In the genomic region with DNA sequence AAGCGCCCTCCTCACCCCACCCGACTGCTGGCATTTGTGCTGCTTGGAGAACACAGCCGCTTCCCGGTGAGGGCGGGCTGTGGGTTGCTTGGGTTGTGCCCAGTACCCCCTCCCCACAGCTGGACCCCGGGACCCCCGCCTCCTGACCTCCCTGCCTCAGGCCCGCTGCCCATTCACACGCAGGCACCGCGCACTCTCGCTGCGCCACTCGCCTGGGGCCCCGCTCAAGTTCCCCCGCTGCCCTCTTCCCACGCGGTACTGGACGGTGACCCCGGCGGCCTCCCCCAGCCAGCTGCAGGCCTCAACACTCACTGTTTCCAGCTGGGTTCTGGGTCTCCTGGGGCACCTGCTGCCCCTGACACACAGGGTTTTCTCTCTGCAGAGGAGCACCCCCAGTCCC, we compare ENCODE assay signal across 33 cellular contexts. TPM values are rescaled to one million over a fixed set of nuclear protein-coding genes. Genes with fewer than 3 reads are reported as not detected.
"Had no signal": no experiment of that assay in that cellular context is flagged by ENCODE, and none has a peak within 500 bp of the region (broad histone marks: within the 10 kb centered on the region; RNA-seq: fewer than 3 reads in every experiment).

No MANE protein-coding gene starts in this region.

- H3K9ac ChIP-seq: parathyroid adenoma had no signal

- H3K4me3 ChIP-seq: heart left ventricle, left lung, lower lobe of right lung, psoas muscle, skin epidermis, suprapubic skin, thoracic aorta, tibial artery, upper lobe of right lung had no signal

- H3K4me1 Mint-ChIP-seq: neural crest cell had no signal

- H3K9me3 ChIP-seq: heart left ventricle, left lung, lower lobe of right lung, neutrophil, psoas muscle, suprapubic skin, thoracic aorta, tibial artery, upper lobe of right lung had no signal

- H3K79me2 ChIP-seq: parathyroid adenoma had no signal

- H3K27ac Mint-ChIP-seq: immature natural killer cell; naive thymus-derived CD8-positive, alpha-beta T cell; nephron; stimulated activated memory B cell treated with anti-CD40 and anti-IgM and Interleukin-4, amounts not matched to agents 10 μg/mL and 1 μg/mL and 100 μg/mL, for 72 hours had no signal

- H3K27me3 ChIP-seq: heart left ventricle, left lung, neutrophil, suprapubic skin, tibial artery, upper lobe of right lung had no signal

- H3K27me3 Mint-ChIP-seq: naive thymus-derived CD8-positive, alpha-beta T cell; stimulated activated memory B cell treated with anti-CD40 and anti-IgM and Interleukin-4, amounts not matched to agents 10 μg/mL and 1 μg/mL and 100 μg/mL, for 72 hours had no signal

- H3K9me3 Mint-ChIP-seq: immature natural killer cell; naive thymus-derived CD8-positive, alpha-beta T cell; nephron; neural crest cell; stimulated activated memory B cell treated with anti-CD40 and anti-IgM and Interleukin-4, amounts not matched to agents 10 μg/mL and 1 μg/mL and 100 μg/mL, for 72 hours had no signal

- FAIRE-seq: islet of Langerhans, kidney, urothelium cell line had no signal

- H3K4me1 ChIP-seq: left lung, lower lobe of right lung, parathyroid adenoma, psoas muscle, tibial artery, upper lobe of right lung had no signal

- DNase-seq: heart left ventricle; hypothalamus; immature natural killer cell; kidney; left colon; left lung; lower lobe of right lung; mammary epithelial cell; mesenchymal stem cell; naive thymus-derived CD8-positive, alpha-beta T cell; occipital lobe; psoas muscle; stimulated activated CD4-positive, alpha-beta T cell treated with anti-CD3 and anti-CD28 coated beads, Interleukin-12 subunit alpha, Interleukin-12 subunit beta, amount 100 ng/mL, for 4 hours; stimulated activated CD4-positive, alpha-beta T cell treated with anti-CD3 and anti-CD28 coated beads, Interleukin-15, amount 100 ng/mL, for 24 hours; stimulated activated CD4-positive, alpha-beta T cell treated with anti-CD3 and anti-CD28 coated beads, Interleukin-4, amount 100 ng/mL, for 24 hours; stimulated activated naive CD4-positive, alpha-beta T cell treated with Interleukin-2 at 50 U/mL for 16 hours; tibial artery; trophoblast cell; upper lobe of right lung had no signal

- H3K4me3 Mint-ChIP-seq: immature natural killer cell; naive thymus-derived CD8-positive, alpha-beta T cell; nephron; neural crest cell; stimulated activated memory B cell treated with anti-CD40 and anti-IgM and Interleukin-4, amounts not matched to agents 10 μg/mL and 1 μg/mL and 100 μg/mL, for 72 hours had no signal

- H2AFZ ChIP-seq: parathyroid adenoma had no signal

- H3K27ac ChIP-seq: heart left ventricle, left lung, lower lobe of right lung, neutrophil, parathyroid adenoma, psoas muscle, skin epidermis, suprapubic skin, thoracic aorta, tibial artery, upper lobe of right lung had no signal

RNA-seq across cellular contexts. Expression of a gene that starts 29.4 kb away (rescaled TPM):
- total RNA-seq: occipital lobe had no signal
- polyA plus RNA-seq: immature natural killer cell; naive thymus-derived CD8-positive, alpha-beta T cell had no signal

RNA-seq across cellular contexts. Expression of a gene that starts 36.5 kb away (rescaled TPM):
- total RNA-seq: lower lobe of right lung, occipital lobe, osteocyte, posterior vena cava, sciatic nerve, subcutaneous adipose tissue, suprapubic skin, thoracic aorta had no signal
- polyA plus RNA-seq: mammary epithelial cell had no signal
